40 cellular contexts compared by ENCODE assay signal in the genomic region with DNA sequence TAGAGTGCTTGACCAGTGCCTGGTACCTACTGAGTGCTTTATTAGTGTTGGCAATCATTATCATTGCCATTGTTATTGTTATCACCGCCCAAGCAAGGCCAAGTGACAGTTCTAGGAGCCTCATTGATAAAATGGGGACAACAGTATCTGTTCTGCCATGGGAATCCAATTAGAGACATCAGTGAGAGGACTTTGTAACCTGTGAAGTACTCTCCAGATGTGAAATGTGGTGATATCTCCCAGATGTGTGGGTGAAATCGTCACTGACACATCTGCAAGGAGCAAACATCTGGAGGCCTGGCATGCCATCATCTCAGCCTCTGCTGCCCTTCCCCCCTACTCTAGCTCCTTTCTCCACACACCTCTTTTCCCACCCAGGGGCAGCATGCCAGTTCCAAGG.
"Had no signal": no experiment of that assay in that cellular context is flagged by ENCODE, and none has a peak within 500 bp of the region (broad histone marks: within the 10 kb centered on the region; RNA-seq: fewer than 3 reads in every experiment).

No MANE protein-coding gene starts in this region.

- H3K9me3 ChIP-seq: adrenal gland, ascending aorta, body of pancreas, breast epithelium had no signal

- ATAC-seq: activated naive CD4-positive, alpha-beta T cell treated with anti-CD3 and anti-CD28 coated beads, Interleukin-2, amount 50 U/mL, for 72 hours; activated naive CD8-positive, alpha-beta T cell treated with anti-CD3 and anti-CD28 coated beads, Interleukin-2, amount 50 U/mL, for 24 hours; activated T-cell treated with anti-CD3 and anti-CD28 coated beads, Interleukin-2, amount 50 U/mL, for 4 hours; activated T-cell treated with anti-CD3 and anti-CD28 coated beads, Interleukin-2, amount 50 U/mL, for 72 hours; activated T-helper 17 cell treated with anti-CD3 and anti-CD28 coated beads, Interleukin-2, amount 50 U/mL, for 72 hours; body of pancreas had no signal

- H3K4me3 Mint-ChIP-seq: activated naive CD4-positive, alpha-beta T cell treated with anti-CD3 and anti-CD28 coated beads for 36 hours; activated naive CD4-positive, alpha-beta T cell treated with anti-CD3 and anti-CD28 coated beads, Interleukin-2, amount 10 ng/mL, durations not matched to agents 7 days and 5 days; activated naive CD4-positive, alpha-beta T cell treated with anti-CD3 and anti-CD28 coated beads, Interleukin-2, amount 50 U/mL, for 24 hours; activated naive CD8-positive, alpha-beta T cell; activated naive CD8-positive, alpha-beta T cell treated with anti-CD3 and anti-CD28 coated beads for 36 hours; activated naive CD8-positive, alpha-beta T cell treated with anti-CD3 and anti-CD28 coated beads, Interleukin-2, amount 10 ng/mL, durations not matched to agents 7 days and 5 days; activated naive CD8-positive, alpha-beta T cell treated with anti-CD3 and anti-CD28 coated beads, Interleukin-2, amount 50 U/mL, for 24 hours; activated T-cell treated with anti-CD3 and anti-CD28 coated beads, Interleukin-2, amount 50 U/mL, for 24 hours; activated T-cell treated with anti-CD3 and anti-CD28 coated beads, Interleukin-2, amount 50 U/mL, for 4 hours; activated T-cell treated with anti-CD3 and anti-CD28 coated beads, Interleukin-2, amount 50 U/mL, for 72 hours; activated T-helper 1 cell treated with anti-CD3 and anti-CD28 coated beads, Interleukin-12 subunit alpha, Interleukin-12 subunit beta, Interleukin-2, Interleukin-4 antibody, amounts not matched to agents 30 ng/mL and 10 ng/mL and 1 ng/mL, durations not matched to agents 14 hours and 24 hours and 36 hours; activated T-helper 17 cell treated with anti-CD3 and anti-CD28 coated beads, Interleukin-2, amount 50 U/mL, for 72 hours; brain; central memory CD8-positive, alpha-beta T cell had no signal

- H3K27ac ChIP-seq: adrenal gland, ascending aorta, body of pancreas, brain microvascular endothelial cell, breast epithelium, cardiac muscle cell had no signal

- H3K4me1 ChIP-seq: adrenal gland, ascending aorta, body of pancreas, breast epithelium had no signal

- H3K36me3 ChIP-seq: adrenal gland, ascending aorta, brain microvascular endothelial cell, breast epithelium, cardiac muscle cell had no signal

- H3K4me3 ChIP-seq: adrenal gland, ascending aorta, body of pancreas, breast epithelium, cardiac muscle cell had no signal

- H3K27me3 ChIP-seq: adrenal gland, ascending aorta, body of pancreas, brain microvascular endothelial cell, breast epithelium, cardiac muscle cell had no signal

- DNase-seq: activated effector memory CD4-positive, alpha-beta T cell treated with anti-CD3 and anti-CD28 coated beads, Interleukin-2, amount 50 U/mL, for 16 hours; activated effector memory CD4-positive, alpha-beta T cell treated with Interleukin-2 at 50 U/mL for 16 hours; activated gamma-delta T cell; activated gamma-delta T cell treated with Interleukin-2 at 50 U/mL for 16 hours; activated naive CD4-positive, alpha-beta T cell; activated naive CD4-positive, alpha-beta T cell treated with anti-CD3 and anti-CD28 coated beads for 36 hours; activated naive CD4-positive, alpha-beta T cell treated with anti-CD3 and anti-CD28 coated beads, Interleukin-2, amount 10 ng/mL, durations not matched to agents 7 days and 5 days; activated naive CD4-positive, alpha-beta T cell treated with anti-CD3 and anti-CD28 coated beads, Interleukin-2, amount 50 U/mL, for 16 hours; activated naive CD4-positive, alpha-beta T cell treated with Interleukin-2 at 50 U/mL for 16 hours; activated naive CD8-positive, alpha-beta T cell treated with anti-CD3 and anti-CD28 coated beads for 36 hours; activated naive CD8-positive, alpha-beta T cell treated with anti-CD3 and anti-CD28 coated beads, Interleukin-2, amount 10 ng/mL, durations not matched to agents 7 days and 5 days; activated naive CD8-positive, alpha-beta T cell treated with anti-CD3 and anti-CD28 coated beads, Interleukin-2, amount 50 U/mL, for 24 hours; activated T-cell treated with anti-CD3 and anti-CD28 coated beads, Interleukin-2, amount 50 U/mL, for 1 hour; activated T-cell treated with anti-CD3 and anti-CD28 coated beads, Interleukin-2, amount 50 U/mL, for 24 hours; activated T-cell treated with anti-CD3 and anti-CD28 coated beads, Interleukin-2, amount 50 U/mL, for 4 hours; activated T-cell treated with anti-CD3 and anti-CD28 coated beads, Interleukin-2, amount 50 U/mL, for 48 hours; activated T-cell treated with anti-CD3 and anti-CD28 coated beads, Interleukin-2, amount 50 U/mL, for 72 hours; adrenal gland; amniotic stem cell; amygdala; anterior cingulate cortex; aorta; body of pancreas; brain microvascular endothelial cell; caudate nucleus; central memory CD4-positive, alpha-beta T cell; cerebellar nuclear complex had no signal

- H3K4me1 Mint-ChIP-seq: activated naive CD4-positive, alpha-beta T cell treated with anti-CD3 and anti-CD28 coated beads, Interleukin-2, amount 10 ng/mL, durations not matched to agents 7 days and 5 days; activated naive CD4-positive, alpha-beta T cell treated with anti-CD3 and anti-CD28 coated beads, Interleukin-2, amount 50 U/mL, for 24 hours; activated naive CD8-positive, alpha-beta T cell treated with anti-CD3 and anti-CD28 coated beads for 36 hours; activated naive CD8-positive, alpha-beta T cell treated with anti-CD3 and anti-CD28 coated beads, Interleukin-2, amount 10 ng/mL, durations not matched to agents 7 days and 5 days; activated naive CD8-positive, alpha-beta T cell treated with anti-CD3 and anti-CD28 coated beads, Interleukin-2, amount 50 U/mL, for 24 hours; activated T-helper 17 cell treated with anti-CD3 and anti-CD28 coated beads, Interleukin-2, amount 50 U/mL, for 72 hours; brain; central memory CD8-positive, alpha-beta T cell had no signal

- H3K27me3 Mint-ChIP-seq: activated naive CD4-positive, alpha-beta T cell treated with anti-CD3 and anti-CD28 coated beads, Interleukin-2, amount 10 ng/mL, durations not matched to agents 7 days and 5 days; activated naive CD4-positive, alpha-beta T cell treated with anti-CD3 and anti-CD28 coated beads, Interleukin-2, amount 50 U/mL, for 24 hours; activated naive CD8-positive, alpha-beta T cell; activated naive CD8-positive, alpha-beta T cell treated with anti-CD3 and anti-CD28 coated beads for 36 hours; activated naive CD8-positive, alpha-beta T cell treated with anti-CD3 and anti-CD28 coated beads, Interleukin-2, amount 10 ng/mL, durations not matched to agents 7 days and 5 days; activated naive CD8-positive, alpha-beta T cell treated with anti-CD3 and anti-CD28 coated beads, Interleukin-2, amount 50 U/mL, for 24 hours; activated T-cell treated with anti-CD3 and anti-CD28 coated beads, Interleukin-2, amount 50 U/mL, for 24 hours; activated T-helper 17 cell treated with anti-CD3 and anti-CD28 coated beads, Interleukin-2, amount 50 U/mL, for 72 hours; central memory CD8-positive, alpha-beta T cell had no signal

- H3K9me3 Mint-ChIP-seq: activated naive CD4-positive, alpha-beta T cell treated with anti-CD3 and anti-CD28 coated beads for 36 hours; activated naive CD4-positive, alpha-beta T cell treated with anti-CD3 and anti-CD28 coated beads, Interleukin-2, amount 10 ng/mL, durations not matched to agents 7 days and 5 days; activated naive CD4-positive, alpha-beta T cell treated with anti-CD3 and anti-CD28 coated beads, Interleukin-2, amount 50 U/mL, for 24 hours; activated naive CD4-positive, alpha-beta T cell treated with anti-CD3 and anti-CD28 coated beads, Interleukin-2, amount 50 U/mL, for 72 hours; activated naive CD8-positive, alpha-beta T cell treated with anti-CD3 and anti-CD28 coated beads for 36 hours; activated naive CD8-positive, alpha-beta T cell treated with anti-CD3 and anti-CD28 coated beads, Interleukin-2, amount 10 ng/mL, durations not matched to agents 7 days and 5 days; activated naive CD8-positive, alpha-beta T cell treated with anti-CD3 and anti-CD28 coated beads, Interleukin-2, amount 50 U/mL, for 24 hours; activated T-cell treated with anti-CD3 and anti-CD28 coated beads, Interleukin-2, amount 50 U/mL, for 24 hours; activated T-cell treated with anti-CD3 and anti-CD28 coated beads, Interleukin-2, amount 50 U/mL, for 4 hours; activated T-cell treated with anti-CD3 and anti-CD28 coated beads, Interleukin-2, amount 50 U/mL, for 72 hours; activated T-helper 1 cell treated with anti-CD3 and anti-CD28 coated beads, Interleukin-12 subunit alpha, Interleukin-12 subunit beta, Interleukin-2, Interleukin-4 antibody, amounts not matched to agents 30 ng/mL and 10 ng/mL and 1 ng/mL, durations not matched to agents 14 hours and 24 hours and 36 hours; activated T-helper 2 cell treated with anti-CD3 and anti-CD28 coated beads, Interferon-gamma antibody, Interleukin-2, Interleukin-4, amounts not matched to agents 10 μg/mL and 5 μg/mL and 100 μg/mL, durations not matched to agents 14 hours and 24 hours and 36 hours; brain; central memory CD8-positive, alpha-beta T cell had no signal

- FAIRE-seq: astrocyte, bronchial epithelial cell had no signal

- H3K27ac Mint-ChIP-seq: activated naive CD4-positive, alpha-beta T cell treated with anti-CD3 and anti-CD28 coated beads for 36 hours; activated naive CD4-positive, alpha-beta T cell treated with anti-CD3 and anti-CD28 coated beads, Interleukin-2, amount 10 ng/mL, durations not matched to agents 7 days and 5 days; activated naive CD4-positive, alpha-beta T cell treated with anti-CD3 and anti-CD28 coated beads, Interleukin-2, amount 50 U/mL, for 24 hours; activated naive CD4-positive, alpha-beta T cell treated with anti-CD3 and anti-CD28 coated beads, Interleukin-2, amount 50 U/mL, for 72 hours; activated naive CD8-positive, alpha-beta T cell; activated naive CD8-positive, alpha-beta T cell treated with anti-CD3 and anti-CD28 coated beads for 36 hours; activated naive CD8-positive, alpha-beta T cell treated with anti-CD3 and anti-CD28 coated beads, Interleukin-2, amount 10 ng/mL, durations not matched to agents 7 days and 5 days; activated naive CD8-positive, alpha-beta T cell treated with anti-CD3 and anti-CD28 coated beads, Interleukin-2, amount 50 U/mL, for 24 hours; activated T-cell treated with anti-CD3 and anti-CD28 coated beads, Interleukin-2, amount 50 U/mL, for 24 hours; activated T-cell treated with anti-CD3 and anti-CD28 coated beads, Interleukin-2, amount 50 U/mL, for 72 hours; activated T-helper 1 cell treated with anti-CD3 and anti-CD28 coated beads, Interleukin-12 subunit alpha, Interleukin-12 subunit beta, Interleukin-2, Interleukin-4 antibody, amounts not matched to agents 30 ng/mL and 10 ng/mL and 1 ng/mL, durations not matched to agents 14 hours and 24 hours and 36 hours; activated T-helper 17 cell treated with anti-CD3 and anti-CD28 coated beads, Interleukin-2, amount 50 U/mL, for 72 hours; activated T-helper 2 cell treated with anti-CD3 and anti-CD28 coated beads, Interferon-gamma antibody, Interleukin-2, Interleukin-4, amounts not matched to agents 10 μg/mL and 5 μg/mL and 100 μg/mL, durations not matched to agents 14 hours and 24 hours and 36 hours; brain had no signal

- H3K36me3 Mint-ChIP-seq: activated naive CD4-positive, alpha-beta T cell treated with anti-CD3 and anti-CD28 coated beads, Interleukin-2, amount 10 ng/mL, durations not matched to agents 7 days and 5 days; activated naive CD8-positive, alpha-beta T cell treated with anti-CD3 and anti-CD28 coated beads, Interleukin-2, amount 10 ng/mL, durations not matched to agents 7 days and 5 days; brain had no signal
